8 cellular contexts compared by ENCODE assay signal in the genomic region with DNA sequence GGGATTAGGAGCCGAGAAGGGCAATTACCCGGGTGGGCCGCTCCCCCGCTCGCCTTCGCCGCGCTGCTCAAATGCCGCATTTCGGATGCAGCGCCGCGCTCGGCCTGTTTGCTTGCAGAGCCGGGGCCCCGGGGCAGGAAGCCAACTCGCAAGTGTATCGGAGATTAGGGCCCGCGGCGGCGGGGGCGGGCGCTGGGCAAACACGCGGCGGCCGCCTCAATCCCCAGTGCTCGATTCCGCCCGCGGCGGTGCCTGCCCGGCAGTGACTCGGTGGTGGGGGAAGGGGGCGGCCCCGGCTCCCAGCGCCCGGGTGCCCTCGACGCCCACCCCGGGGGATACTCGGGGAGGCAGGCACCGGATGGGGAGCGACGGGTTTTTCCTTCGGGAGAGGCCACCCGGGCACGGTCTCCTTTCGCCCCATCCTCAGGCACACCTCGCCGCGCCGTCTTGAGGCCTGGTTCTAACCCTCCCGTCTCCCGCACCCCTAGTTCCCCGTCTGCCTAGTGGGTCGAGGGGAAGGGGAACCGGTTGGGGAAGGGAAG. TPM values are rescaled to one million over a fixed set of nuclear protein-coding genes. Genes with fewer than 3 reads are reported as not detected.
A peak's percentile ranks its signal among the peaks of the same experiment; 100 is the strongest.
DNase-seq lines count a peak whose midpoint lies in the region; ATAC-seq, FAIRE-seq and TF ChIP-seq lines count a peak whose summit lies in the region.

No MANE protein-coding gene starts in this region.

- no peaks in the 10 kb centered on the region for H3K9me3 Mint-ChIP-seq in activated naive CD8-positive, alpha-beta T cell treated with anti-CD3 and anti-CD28 coated beads for 36 hours

- peak overlapping the region in 9 of 11 experiments; percentile 1 to 57 (median 27); a peak in 10 of 22 replicates for H3K27ac ChIP-seq in BLaER1 treated with 17β-estradiol and CSF1 and Interleukin-3, amounts not matched to agents 10 nM and 100 nM
- no peak overlapping the region for H3K27ac ChIP-seq in cardiac muscle cell
- no peak overlapping the region for H3K27ac ChIP-seq in pancreas
- H3K27ac ChIP-seq in tibial nerve = peak overlapping the region in 2 of 4 donors; percentile 84 to 92

- 0% methylated on average over 28 to 59 of the region's 59 CpGs for WGBS in pancreas, 2 donors
- 1 to 2% methylated on average over 12 to 38 of the region's 59 CpGs for WGBS in tibial nerve, 2 donors

- peak overlapping the region; percentile 84 to 98 (median 92) for H3K4me2 ChIP-seq in BLaER1 treated with 17β-estradiol and CSF1 and Interleukin-3, amounts not matched to agents 10 nM and 100 nM

- H3K36me3 Mint-ChIP-seq in activated naive CD8-positive, alpha-beta T cell treated with anti-CD3 and anti-CD28 coated beads for 36 hours = no peaks in the 10 kb centered on the region

- no peak for FAIRE-seq in pancreas (lab: Jason Lieb, UNC)

- H3K4me3 Mint-ChIP-seq in activated naive CD8-positive, alpha-beta T cell treated with anti-CD3 and anti-CD28 coated beads for 36 hours = no peak overlapping the region

- peak overlapping the region; percentile 48 to 75 (median 60) for H3K4me3 ChIP-seq in BLaER1 treated with 17β-estradiol and CSF1 and Interleukin-3, amounts not matched to agents 10 nM and 100 nM
- H3K4me3 ChIP-seq in HFF-Myc (replicated peaks; ENCODE audit: low read depth, low read length) (peak overlapping the region; percentile 26), cardiac muscle cell (peak overlapping the region; percentile 28), pancreas (peak overlapping the region; percentile 13 to 61 (median 32)), tibial nerve (peak overlapping the region; percentile 12 to 68 (median 55))

- H4K20me1 ChIP-seq in BLaER1 treated with 17β-estradiol and CSF1 and Interleukin-3, amounts not matched to agents 10 nM and 100 nM = peaks cover 0 to 6% (median 0%) of the 10 kb centered on the region in 11 experiments; a peak in 1 of 22 replicates

- in situ Hi-C loops in KBM-7 (cut with MboI; ENCODE audit: low pct_unique_long_range_greater_than_20kb, low sequenced_read_pairs) = no loop called here

- TF ChIP-seq EP300 in tibial nerve (IDR thresholded peaks at IDR 0.05) = peak in 1 of 2 donors; percentile 6

- no peaks in the 10 kb centered on the region for H3K9me3 ChIP-seq in BLaER1 treated with 17β-estradiol and CSF1 and Interleukin-3, amounts not matched to agents 10 nM and 100 nM (replicated peaks in 1 of 11)
- H3K9me3 ChIP-seq in cardiac muscle cell (ENCODE audit: low read depth) (no peaks in the 10 kb centered on the region), pancreas (no peaks in the 10 kb centered on the region), tibial nerve (no peaks in the 10 kb centered on the region)

- H3K4me1 ChIP-seq in BLaER1 treated with 17β-estradiol and CSF1 and Interleukin-3, amounts not matched to agents 10 nM and 100 nM = peaks cover 11 to 28% (median 23%) of the 10 kb centered on the region in 10 experiments; a peak in 19 of 20 replicates
- peaks cover 11% of the 10 kb centered on the region for H3K4me1 ChIP-seq in cardiac muscle cell (ENCODE audit: low read depth)
- peaks cover 0 to 16% (median 4%) of the 10 kb centered on the region in 3 donors for H3K4me1 ChIP-seq in pancreas
- peaks cover 0 to 27% (median 16%) of the 10 kb centered on the region in 4 donors for H3K4me1 ChIP-seq in tibial nerve

- H3K27me3 Mint-ChIP-seq in activated naive CD8-positive, alpha-beta T cell treated with anti-CD3 and anti-CD28 coated beads for 36 hours = peaks cover 59% of the 10 kb centered on the region

- no peak for TF ChIP-seq POLR2A in tibial nerve (IDR thresholded peaks at IDR 0.05)

- intact Hi-C loops in pancreas (cut with DNase I) = loop anchor here in 2 of 3 donors (5.0 to 10.0 kb wide), 3 partner anchors 181 to 283 kb away; no protein-coding TSS in a partner anchor

- DNase-seq in HFF-Myc (ENCODE audit: extremely low read depth, low read depth) (no peak), SW480 (ENCODE audit: low spot score) (peak; percentile 31), cardiac muscle cell (ENCODE audit: low read depth in 1 of 2, low spot score in 1 of 2) (peak; percentile 82 to 84), pancreas (peak; percentile 77 to 94 (median 86)), tibial nerve (ENCODE audit: low spot score in 2 of 2) (peak; percentile 43 to 64), KBM-7 (no peak)
- peak; percentile 83 for DNase-seq in activated naive CD8-positive, alpha-beta T cell treated with anti-CD3 and anti-CD28 coated beads for 36 hours

- peak; percentile 52 to 68 (median 58) for ATAC-seq in pancreas

- TF ChIP-seq CTCF in HFF-Myc (IDR thresholded peaks at IDR 0.05; ENCODE audit: low read depth, low read length, missing control alignments) (no peak), cardiac muscle cell (IDR thresholded peaks at IDR 0.05; ENCODE audit: low read depth, low read length) (no peak), pancreas (IDR thresholded peaks at IDR 0.05) (no peak), tibial nerve (IDR thresholded peaks at IDR 0.05) (no peak)

- no peaks in the 10 kb centered on the region for H3K36me3 ChIP-seq in BLaER1 treated with 17β-estradiol and CSF1 and Interleukin-3, amounts not matched to agents 10 nM and 100 nM
- no peaks in the 10 kb centered on the region for H3K36me3 ChIP-seq in cardiac muscle cell
- no peaks in the 10 kb centered on the region for H3K36me3 ChIP-seq in pancreas
- no peaks in the 10 kb centered on the region for H3K36me3 ChIP-seq in tibial nerve

- H3K27me3 ChIP-seq in BLaER1 treated with 17β-estradiol and CSF1 and Interleukin-3, amounts not matched to agents 10 nM and 100 nM = peaks cover 24 to 43% (median 36%) of the 10 kb centered on the region in 11 experiments
- H3K27me3 ChIP-seq in cardiac muscle cell (peaks cover 89% of the 10 kb centered on the region), pancreas (no peaks in the 10 kb centered on the region), tibial nerve (peaks cover 0 to 29% of the 10 kb centered on the region in 2 donors)

- peak overlapping the region; percentile 53 to 76 (median 67) for H3K9ac ChIP-seq in BLaER1 treated with 17β-estradiol and CSF1 and Interleukin-3, amounts not matched to agents 10 nM and 100 nM

- H3K27ac Mint-ChIP-seq in activated naive CD8-positive, alpha-beta T cell treated with anti-CD3 and anti-CD28 coated beads for 36 hours = no peak overlapping the region

- H3K4me1 Mint-ChIP-seq in activated naive CD8-positive, alpha-beta T cell treated with anti-CD3 and anti-CD28 coated beads for 36 hours = peaks cover 15% of the 10 kb centered on the region

RNA-seq across cellular contexts. Expression of gene NOTO, which starts 26.6 kb away (rescaled TPM):
- total RNA-seq in activated naive CD8-positive, alpha-beta T cell treated with anti-CD3 and anti-CD28 coated beads for 36 hours = not detected
- total RNA-seq in cardiac muscle cell (not detected in 2 replicates), pancreas (not detected), tibial nerve (not detected)
- polyA plus RNA-seq in cardiac muscle cell (not detected in 2 replicates), pancreas (not detected)

RNA-seq across cellular contexts. Expression of gene SMYD5, which starts 38.3 kb away (rescaled TPM):
- total RNA-seq in activated naive CD8-positive, alpha-beta T cell treated with anti-CD3 and anti-CD28 coated beads for 36 hours = 10 to 100 TPM; 42.4 to 44.1 TPM
- total RNA-seq in cardiac muscle cell = 24.4 and 26.1 TPM in 2 replicates
- 26.4 and 27.0 TPM in 2 replicates for polyA plus RNA-seq in cardiac muscle cell
- total RNA-seq in pancreas = 10 to 100 TPM in 4 of 6 donors, 1 to 10 TPM in 2; 8.7 to 13.7 (median 11.5) TPM
- 10 to 100 TPM; 17.0 to 19.6 TPM for polyA plus RNA-seq in pancreas
- 10 to 100 TPM; 13.8 to 32.4 (median 18.7) TPM for total RNA-seq in tibial nerve

RNA-seq across cellular contexts. Expression of gene PRADC1, which starts 57.3 kb away (rescaled TPM):
- total RNA-seq in activated naive CD8-positive, alpha-beta T cell treated with anti-CD3 and anti-CD28 coated beads for 36 hours = 10 to 100 TPM; 19.6 to 20.9 TPM
- total RNA-seq in cardiac muscle cell (42.6 and 99.4 TPM in 2 replicates), pancreas (10 to 100 TPM; 10.5 to 16.7 (median 13.2) TPM), tibial nerve (10 to 100 TPM; 14.4 to 31.5 (median 21.5) TPM)
- polyA plus RNA-seq in cardiac muscle cell (62.8 and 99.8 TPM in 2 replicates), pancreas (10 to 100 TPM; 19.1 to 20.9 TPM)

RNA-seq across cellular contexts. Expression of gene CCT7, which starts 58.4 kb away (rescaled TPM):
- total RNA-seq in activated naive CD8-positive, alpha-beta T cell treated with anti-CD3 and anti-CD28 coated beads for 36 hours = 100 to 1,000 TPM; 719 to 732 TPM
- total RNA-seq in cardiac muscle cell (370 and 424 TPM in 2 replicates), pancreas (100 to 1,000 TPM in 4 of 6 donors, 10 to 100 TPM in 2; 91.8 to 141 (median 118) TPM), tibial nerve (100 to 1,000 TPM; 194 to 245 (median 212) TPM)
- polyA plus RNA-seq in cardiac muscle cell (340 and 384 TPM in 2 replicates), pancreas (10 to 100 TPM; 72.7 to 92.2 TPM)

Comparison
In these comparisons a context has a peak if more than half of its experiments do, and no peak if none do; other contexts are left out.
1. H3K27ac ChIP-seq: peak in BLaER1 treated with 17β-estradiol and CSF1 and Interleukin-3, amounts not matched to agents 10 nM and 100 nM (9 of 11); none in cardiac muscle cell (single experiment) and pancreas (0 of 4).
2. DNase-seq: peak in SW480 (single experiment), activated naive CD8-positive, alpha-beta T cell treated with anti-CD3 and anti-CD28 coated beads for 36 hours (single experiment), cardiac muscle cell (2 of 2), pancreas (6 of 6) and tibial nerve (2 of 2); none in HFF-Myc (single experiment) and KBM-7 (single experiment).
3. Peak in every context shown above with its lines, with median percentiles within 50 percentile points of each other: H3K4me3 ChIP-seq.